28 cellular contexts compared by ENCODE assay signal in the genomic region with DNA sequence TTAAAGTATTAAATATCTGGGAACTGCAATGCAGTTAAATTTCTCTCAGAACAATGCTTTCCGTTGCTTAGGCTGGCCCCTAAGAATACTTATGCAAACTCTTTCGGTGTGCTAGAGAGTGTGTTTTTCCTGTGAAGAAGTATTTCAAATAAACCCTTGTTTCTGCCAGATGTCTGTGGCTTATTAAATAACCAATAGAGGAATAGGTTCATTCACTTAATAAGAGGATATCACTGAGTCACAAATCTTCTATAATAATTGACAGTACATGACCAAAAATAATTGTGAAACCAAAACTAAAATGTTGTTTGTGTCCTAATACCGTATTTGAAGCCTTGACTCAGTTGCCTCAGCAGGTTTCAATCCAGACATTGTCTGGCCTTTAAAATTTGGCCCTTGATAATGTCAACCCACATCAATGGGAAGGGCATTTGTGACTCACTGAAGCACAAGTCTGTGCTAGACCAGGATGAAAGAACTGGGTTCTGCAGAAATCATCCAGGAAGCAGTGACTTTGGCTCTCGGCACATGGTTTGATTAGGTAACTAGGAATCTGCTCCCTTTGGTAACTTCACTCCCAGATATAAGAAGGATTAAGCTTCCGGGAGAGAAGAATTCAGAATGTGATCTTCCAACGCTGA.
A peak's percentile ranks its signal among the peaks of the same experiment; 100 is the strongest.
DNase-seq lines count a peak whose midpoint lies in the region; ATAC-seq, FAIRE-seq and TF ChIP-seq lines count a peak whose summit lies in the region.
"Had no signal": no experiment of that assay in that cellular context is flagged by ENCODE, and none has a peak within 500 bp of the region (broad histone marks: within the 10 kb centered on the region; RNA-seq: fewer than 3 reads in every experiment).

No MANE protein-coding gene starts in this region.

- H3K36me3 Mint-ChIP-seq in Calu3 (ENCODE audit: insufficient read depth, unreplicated experiment): no peaks in the 10 kb centered on the region

- H3K36me3 ChIP-seq in MM.1S (replicated peaks; ENCODE audit: insufficient read depth, low read length): no peaks in the 10 kb centered on the region
- no peaks in the 10 kb centered on the region for H3K36me3 ChIP-seq in bronchial epithelial cell (ENCODE audit: control insufficient read depth, insufficient read depth, low read length)
- H3K36me3 ChIP-seq in psoas muscle (ENCODE audit: insufficient read depth in 1 of 2, low read depth in 1 of 2): no peaks in the 10 kb centered on the region
- H3K36me3 ChIP-seq: neutrophil, thyroid gland had no signal

- no peak for FAIRE-seq in bronchial epithelial cell (lab: Jason Lieb, UNC)
- FAIRE-seq: A204.1, colon, frontal cortex, GM12892, H1 had no signal

- peak; percentile 9 for DNase-seq in Calu3
- no peak for DNase-seq in MM.1S
- peak; percentile 93 for DNase-seq in bronchial epithelial cell (ENCODE audit: low read depth)
- DNase-seq in kidney tubule cell (ENCODE audit: low spot score): peak; percentile 50
- no peak for DNase-seq in psoas muscle
- no peak for DNase-seq in NCI-H446 (lab: John Stamatoyannopoulos, UW)
- no peak for DNase-seq in KG1 (lab: John Stamatoyannopoulos, UW)
- DNase-seq: activated CD4-positive, alpha-beta T cell treated with anti-CD3 and anti-CD28 coated beads, Interleukin-2, amount 50 U/mL, for 4 hours; activated naive CD4-positive, alpha-beta T cell treated with anti-CD3 and anti-CD28 coated beads for 36 hours; AML-193; CD4-positive, alpha-beta T cell; DMS 273 treated with DMSO at 0.1 percent for 48 hours; effector CD4-positive, alpha-beta T cell; mesenchymal stem cell; NCI-H1436; NCI-H2107; stimulated activated CD8-positive, alpha-beta memory T cell treated with anti-CD3 and anti-CD28 coated beads, Interleukin-4, amount 100 ng/mL, for 48 hours; stimulated activated naive CD8-positive, alpha-beta T cell treated with anti-CD3 and anti-CD28 coated beads, Interleukin-15, amount 100 ng/mL, for 72 hours; thyroid gland had no signal

- H3K4me3 ChIP-seq in MM.1S (ENCODE audit: low read length) (no peak overlapping the region), bronchial epithelial cell (ENCODE audit: low read depth, low read length) (no peak overlapping the region), psoas muscle (no peak overlapping the region)
- H3K4me3 ChIP-seq: thyroid gland had no signal

- H3K9me3 Mint-ChIP-seq in Calu3 (ENCODE audit: low read depth, unreplicated experiment): no peaks in the 10 kb centered on the region
- H3K9me3 Mint-ChIP-seq: activated naive CD4-positive, alpha-beta T cell treated with anti-CD3 and anti-CD28 coated beads for 36 hours; CD4-positive, alpha-beta T cell; stimulated activated naive CD8-positive, alpha-beta T cell treated with anti-CD3 and anti-CD28 coated beads, Interleukin-15, amount 100 ng/mL, for 72 hours had no signal

- CTCF ChIA-PET in Calu3 (lab: Charles Lee): no interaction called here

- no peaks in the 10 kb centered on the region for H3F3A ChIP-seq in MM.1S (ENCODE audit: insufficient read depth, low read length)

- no peak overlapping the region for H3K4me3 Mint-ChIP-seq in Calu3 (ENCODE audit: low read depth, unreplicated experiment)
- H3K4me3 Mint-ChIP-seq: activated naive CD4-positive, alpha-beta T cell treated with anti-CD3 and anti-CD28 coated beads for 36 hours; CD4-positive, alpha-beta T cell; stimulated activated naive CD8-positive, alpha-beta T cell treated with anti-CD3 and anti-CD28 coated beads, Interleukin-15, amount 100 ng/mL, for 72 hours had no signal

- H3K27ac Mint-ChIP-seq in Calu3 (ENCODE audit: unreplicated experiment): no peak overlapping the region
- H3K27ac Mint-ChIP-seq: activated naive CD4-positive, alpha-beta T cell treated with anti-CD3 and anti-CD28 coated beads for 36 hours; CD4-positive, alpha-beta T cell; stimulated activated naive CD8-positive, alpha-beta T cell treated with anti-CD3 and anti-CD28 coated beads, Interleukin-15, amount 100 ng/mL, for 72 hours had no signal

- no peak for ATAC-seq in psoas muscle
- no peak for ATAC-seq in HG02759 (IDR thresholded peaks at IDR 0.05; ENCODE audit: unreplicated experiment)
- ATAC-seq: left lobe of liver; Right ventricle myocardium inferior; stimulated activated naive CD8-positive, alpha-beta T cell treated with anti-CD3 and anti-CD28 coated beads, Interleukin-15, amount 100 ng/mL, for 72 hours had no signal

- H3K9me2 ChIP-seq in MM.1S (replicated peaks; ENCODE audit: insufficient read depth, low read length): no peaks in the 10 kb centered on the region

- H3K4me1 ChIP-seq in MM.1S (ENCODE audit: low read length) (no peaks in the 10 kb centered on the region), psoas muscle (no peaks in the 10 kb centered on the region)
- H3K4me1 ChIP-seq: thyroid gland had no signal

- no peaks in the 10 kb centered on the region for H4K20me1 ChIP-seq in MM.1S (ENCODE audit: insufficient read depth, low read length)

- H3K79me2 ChIP-seq in MM.1S (ENCODE audit: low read length): no peaks in the 10 kb centered on the region

- H3K27me3 Mint-ChIP-seq in Calu3 (ENCODE audit: unreplicated experiment): peaks cover 7% of the 10 kb centered on the region

- H3K9me3 ChIP-seq in MM.1S (replicated peaks; ENCODE audit: insufficient read depth, low read length) (no peaks in the 10 kb centered on the region), psoas muscle (no peaks in the 10 kb centered on the region)
- H3K9me3 ChIP-seq: neutrophil, thyroid gland had no signal

- WGBS in psoas muscle, 3 donors: 76 to 82% (median 81%) methylated on average over 6 of the region's 6 CpGs

- H3K27ac ChIP-seq in MM.1S (ENCODE audit: low read length): no peak overlapping the region
- no peak overlapping the region for H3K27ac ChIP-seq in psoas muscle
- H3K27ac ChIP-seq: neutrophil, thyroid gland had no signal

- H3K4me1 Mint-ChIP-seq in Calu3 (ENCODE audit: low read depth, unreplicated experiment): no peaks in the 10 kb centered on the region
- H3K4me1 Mint-ChIP-seq: stimulated activated naive CD8-positive, alpha-beta T cell treated with anti-CD3 and anti-CD28 coated beads, Interleukin-15, amount 100 ng/mL, for 72 hours had no signal

- TF ChIP-seq CTCF in Calu3 (IDR thresholded peaks at IDR 0.05; ENCODE audit: unreplicated experiment) (no peak), MM.1S (IDR thresholded peaks at IDR 0.05; ENCODE audit: low read length) (no peak), bronchial epithelial cell (IDR thresholded peaks at IDR 0.05; ENCODE audit: insufficient read depth, low read length, severe bottlenecking) (no peak), psoas muscle (IDR thresholded peaks at IDR 0.05) (no peak)

- H3K27me3 ChIP-seq in MM.1S (replicated peaks; ENCODE audit: insufficient read depth, low read length): no peaks in the 10 kb centered on the region
- peaks cover 2% of the 10 kb centered on the region for H3K27me3 ChIP-seq in bronchial epithelial cell (ENCODE audit: control insufficient read depth, insufficient read depth, low read length)
- peaks cover 0 to 2% (median under 1%) of the 10 kb centered on the region in 3 donors for H3K27me3 ChIP-seq in psoas muscle (ENCODE audit: insufficient read depth in 3 of 3, low read length in 2 of 3)
- H3K27me3 ChIP-seq: thyroid gland had no signal

- 0 out of 2 replicates have a peak overlapping the region, but pooled peaks have one; percentile 24 for H2AFZ ChIP-seq in MM.1S (ENCODE audit: low read length)

- no TSS peak for BruUV-seq in Calu3 (replicated peaks; lab: Mats Ljungman, UMichigan)

- peak overlapping the region; percentile 21; the same call in 1 of the 2 replicates for H3K4me2 ChIP-seq in MM.1S (ENCODE audit: low read depth, low read length)

- H3K9ac ChIP-seq in MM.1S (ENCODE audit: low read length): no peak overlapping the region

- intact Hi-C loops in Calu3 (cut with micrococcal nuclease; ENCODE audit: unreplicated experiment): no loop called here
- intact Hi-C loops in psoas muscle (cut with DNase I): no loop called here

Comparison
In these comparisons a context has a peak if more than half of its experiments do, and no peak if none do; other contexts are left out.
1. DNase-seq: peak in Calu3 (single experiment), bronchial epithelial cell (single experiment) and kidney tubule cell (single experiment); none in MM.1S (single experiment), psoas muscle (0 of 2), NCI-H446 (0 of 2) and KG1 (single experiment).